Comparison of ENCODE assay signal across 1 cellular context in the genomic region with DNA sequence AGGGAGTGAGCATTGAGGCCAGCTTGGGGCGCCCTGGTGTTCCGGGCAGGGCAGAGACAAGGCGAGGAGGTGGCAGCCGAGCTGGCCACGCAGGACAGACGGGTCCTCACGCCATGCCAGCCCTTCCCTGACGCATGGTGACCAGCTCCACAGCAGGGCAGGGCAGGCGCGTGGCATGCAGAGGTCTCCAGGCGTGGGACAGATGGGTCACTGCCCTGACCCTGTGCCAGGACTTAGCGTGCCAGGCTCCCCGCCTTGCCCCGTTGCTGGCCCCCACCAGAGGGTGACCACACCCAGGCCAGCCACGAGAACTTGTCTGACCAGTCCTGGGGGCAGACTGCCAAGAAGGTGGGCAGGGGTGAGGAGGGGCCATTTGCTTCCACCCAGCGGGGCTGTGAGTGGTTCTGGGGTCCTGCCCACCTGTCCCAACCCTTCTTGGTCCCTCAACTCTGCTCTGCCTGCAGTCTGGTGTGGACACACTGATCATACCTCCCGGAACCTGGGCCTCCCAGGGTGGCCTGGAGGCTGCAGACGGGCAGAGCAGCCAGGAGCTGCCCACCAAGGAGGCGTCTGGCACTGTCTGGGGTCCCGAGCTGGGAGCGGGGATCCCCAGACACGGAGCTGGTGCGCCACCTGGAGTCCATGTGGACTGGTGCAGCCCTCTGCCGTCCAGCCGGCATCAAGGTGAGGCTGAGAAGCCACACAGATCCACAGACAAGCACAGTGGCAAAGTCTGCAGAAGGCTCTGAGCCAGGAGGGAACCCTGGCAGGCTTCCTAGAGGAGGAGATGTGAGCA.
A peak's percentile ranks its signal among the peaks of the same experiment; 100 is the strongest.
TF ChIP-seq lines count a peak whose summit lies in the region.

A gene (plus strand): TSS at position 446 of the 796 bp plus-strand sequence. CDS start 834 bp downstream, outside the sequence.

TF ChIP-seq in HepG2, 621 proteins besides CTCF, POLR2A, EP300 and RAD21 (continued from another document and continues in another):
- TF ChIP-seq, protein P1, sequence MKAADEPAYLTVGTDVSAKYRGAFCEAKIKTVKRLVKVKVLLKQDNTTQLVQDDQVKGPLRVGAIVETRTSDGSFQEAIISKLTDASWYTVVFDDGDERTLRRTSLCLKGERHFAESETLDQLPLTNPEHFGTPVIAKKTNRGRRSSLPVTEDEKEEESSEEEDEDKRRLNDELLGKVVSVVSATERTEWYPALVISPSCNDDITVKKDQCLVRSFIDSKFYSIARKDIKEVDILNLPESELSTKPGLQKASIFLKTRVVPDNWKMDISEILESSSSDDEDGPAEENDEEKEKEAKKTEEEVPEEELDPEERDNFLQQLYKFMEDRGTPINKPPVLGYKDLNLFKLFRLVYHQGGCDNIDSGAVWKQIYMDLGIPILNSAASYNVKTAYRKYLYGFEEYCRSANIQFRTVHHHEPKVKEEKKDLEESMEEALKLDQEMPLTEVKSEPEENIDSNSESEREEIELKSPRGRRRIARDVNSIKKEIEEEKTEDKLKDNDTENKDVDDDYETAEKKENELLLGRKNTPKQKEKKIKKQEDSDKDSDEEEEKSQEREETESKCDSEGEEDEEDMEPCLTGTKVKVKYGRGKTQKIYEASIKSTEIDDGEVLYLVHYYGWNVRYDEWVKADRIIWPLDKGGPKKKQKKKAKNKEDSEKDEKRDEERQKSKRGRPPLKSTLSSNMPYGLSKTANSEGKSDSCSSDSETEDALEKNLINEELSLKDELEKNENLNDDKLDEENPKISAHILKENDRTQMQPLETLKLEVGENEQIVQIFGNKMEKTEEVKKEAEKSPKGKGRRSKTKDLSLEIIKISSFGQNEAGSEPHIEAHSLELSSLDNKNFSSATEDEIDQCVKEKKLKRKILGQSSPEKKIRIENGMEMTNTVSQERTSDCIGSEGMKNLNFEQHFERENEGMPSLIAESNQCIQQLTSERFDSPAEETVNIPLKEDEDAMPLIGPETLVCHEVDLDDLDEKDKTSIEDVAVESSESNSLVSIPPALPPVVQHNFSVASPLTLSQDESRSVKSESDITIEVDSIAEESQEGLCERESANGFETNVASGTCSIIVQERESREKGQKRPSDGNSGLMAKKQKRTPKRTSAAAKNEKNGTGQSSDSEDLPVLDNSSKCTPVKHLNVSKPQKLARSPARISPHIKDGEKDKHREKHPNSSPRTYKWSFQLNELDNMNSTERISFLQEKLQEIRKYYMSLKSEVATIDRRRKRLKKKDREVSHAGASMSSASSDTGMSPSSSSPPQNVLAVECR (CRISPR knock-in tag; IDR thresholded peaks at IDR 0.05; ENCODE audit: borderline replicate concordance) = peak; percentile 29; the same call in 1 of the 2 replicates
- TF ChIP-seq, protein P2, sequence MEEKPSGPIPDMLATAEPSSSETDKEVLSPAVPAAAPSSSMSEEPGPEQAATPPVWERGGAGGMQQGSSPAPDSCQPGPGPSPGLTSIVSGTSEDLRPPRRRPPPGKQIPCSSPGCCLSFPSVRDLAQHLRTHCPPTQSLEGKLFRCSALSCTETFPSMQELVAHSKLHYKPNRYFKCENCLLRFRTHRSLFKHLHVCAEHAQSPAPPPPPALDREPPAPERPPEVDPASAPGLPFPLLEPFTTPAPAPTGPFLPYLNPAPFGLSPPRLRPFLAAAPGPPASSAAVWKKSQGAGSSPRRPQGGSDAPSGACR (CRISPR knock-in tag; IDR thresholded peaks at IDR 0.05) = peak; percentile 62; the same call in 1 of the 2 replicates
- TF ChIP-seq, protein P3, sequence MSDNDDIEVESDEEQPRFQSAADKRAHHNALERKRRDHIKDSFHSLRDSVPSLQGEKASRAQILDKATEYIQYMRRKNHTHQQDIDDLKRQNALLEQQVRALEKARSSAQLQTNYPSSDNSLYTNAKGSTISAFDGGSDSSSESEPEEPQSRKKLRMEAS (IDR thresholded peaks at IDR 0.05) = no peak
- peak; percentile 4; the same call in 1 of the 2 replicates for TF ChIP-seq NFKB2 (CRISPR knock-in tag; IDR thresholded peaks at IDR 0.05; ENCODE audit: borderline replicate concordance)
- TF ChIP-seq, protein P4, sequence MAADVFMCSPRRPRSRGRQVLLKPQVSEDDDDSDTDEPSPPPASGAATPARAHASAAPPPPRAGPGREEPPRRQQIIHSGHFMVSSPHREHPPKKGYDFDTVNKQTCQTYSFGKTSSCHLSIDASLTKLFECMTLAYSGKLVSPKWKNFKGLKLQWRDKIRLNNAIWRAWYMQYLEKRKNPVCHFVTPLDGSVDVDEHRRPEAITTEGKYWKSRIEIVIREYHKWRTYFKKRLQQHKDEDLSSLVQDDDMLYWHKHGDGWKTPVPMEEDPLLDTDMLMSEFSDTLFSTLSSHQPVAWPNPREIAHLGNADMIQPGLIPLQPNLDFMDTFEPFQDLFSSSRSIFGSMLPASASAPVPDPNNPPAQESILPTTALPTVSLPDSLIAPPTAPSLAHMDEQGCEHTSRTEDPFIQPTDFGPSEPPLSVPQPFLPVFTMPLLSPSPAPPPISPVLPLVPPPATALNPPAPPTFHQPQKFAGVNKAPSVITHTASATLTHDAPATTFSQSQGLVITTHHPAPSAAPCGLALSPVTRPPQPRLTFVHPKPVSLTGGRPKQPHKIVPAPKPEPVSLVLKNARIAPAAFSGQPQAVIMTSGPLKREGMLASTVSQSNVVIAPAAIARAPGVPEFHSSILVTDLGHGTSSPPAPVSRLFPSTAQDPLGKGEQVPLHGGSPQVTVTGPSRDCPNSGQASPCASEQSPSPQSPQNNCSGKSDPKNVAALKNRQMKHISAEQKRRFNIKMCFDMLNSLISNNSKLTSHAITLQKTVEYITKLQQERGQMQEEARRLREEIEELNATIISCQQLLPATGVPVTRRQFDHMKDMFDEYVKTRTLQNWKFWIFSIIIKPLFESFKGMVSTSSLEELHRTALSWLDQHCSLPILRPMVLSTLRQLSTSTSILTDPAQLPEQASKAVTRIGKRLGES (CRISPR knock-in tag; IDR thresholded peaks at IDR 0.05; ENCODE audit: borderline replicate concordance) = no peak
- TF ChIP-seq REPIN1 (CRISPR knock-in tag; IDR thresholded peaks at IDR 0.05; ENCODE audit: borderline replicate concordance, low read depth) = 0 out of 2 replicates have a peak, but pooled peaks have one; percentile 27
- no peak for TF ChIP-seq MED13 (CRISPR knock-in tag; IDR thresholded peaks at IDR 0.05)
- no peak for TF ChIP-seq BHLHE40 (IDR thresholded peaks at IDR 0.05; ENCODE audit: low read length)
- TF ChIP-seq CAMTA2 (CRISPR knock-in tag; IDR thresholded peaks at IDR 0.05; ENCODE audit: borderline replicate concordance) = no peak
- no peak for TF ChIP-seq ZNF33B (CRISPR knock-in tag; IDR thresholded peaks at IDR 0.05)
- TF ChIP-seq THAP11 (CRISPR knock-in tag; IDR thresholded peaks at IDR 0.05) = peak; percentile 43; the same call in 1 of the 2 replicates
- TF ChIP-seq NFIB (CRISPR knock-in tag; IDR thresholded peaks at IDR 0.05; ENCODE audit: borderline replicate concordance) = no peak
- TF ChIP-seq ZBTB7B (CRISPR knock-in tag; IDR thresholded peaks at IDR 0.05) = peak; percentile 76; the same call in 1 of the 2 replicates
- TF ChIP-seq NKX3-1 (CRISPR knock-in tag; IDR thresholded peaks at IDR 0.05) = no peak
- peak; percentile 41 for TF ChIP-seq RXRA (CRISPR knock-in tag; IDR thresholded peaks at IDR 0.05)
- no peak for TF ChIP-seq ZKSCAN5 (CRISPR knock-in tag; IDR thresholded peaks at IDR 0.05)
- no peak for TF ChIP-seq JARID2 (CRISPR knock-in tag; IDR thresholded peaks at IDR 0.05; ENCODE audit: insufficient replicate concordance)
- TF ChIP-seq, protein P5, sequence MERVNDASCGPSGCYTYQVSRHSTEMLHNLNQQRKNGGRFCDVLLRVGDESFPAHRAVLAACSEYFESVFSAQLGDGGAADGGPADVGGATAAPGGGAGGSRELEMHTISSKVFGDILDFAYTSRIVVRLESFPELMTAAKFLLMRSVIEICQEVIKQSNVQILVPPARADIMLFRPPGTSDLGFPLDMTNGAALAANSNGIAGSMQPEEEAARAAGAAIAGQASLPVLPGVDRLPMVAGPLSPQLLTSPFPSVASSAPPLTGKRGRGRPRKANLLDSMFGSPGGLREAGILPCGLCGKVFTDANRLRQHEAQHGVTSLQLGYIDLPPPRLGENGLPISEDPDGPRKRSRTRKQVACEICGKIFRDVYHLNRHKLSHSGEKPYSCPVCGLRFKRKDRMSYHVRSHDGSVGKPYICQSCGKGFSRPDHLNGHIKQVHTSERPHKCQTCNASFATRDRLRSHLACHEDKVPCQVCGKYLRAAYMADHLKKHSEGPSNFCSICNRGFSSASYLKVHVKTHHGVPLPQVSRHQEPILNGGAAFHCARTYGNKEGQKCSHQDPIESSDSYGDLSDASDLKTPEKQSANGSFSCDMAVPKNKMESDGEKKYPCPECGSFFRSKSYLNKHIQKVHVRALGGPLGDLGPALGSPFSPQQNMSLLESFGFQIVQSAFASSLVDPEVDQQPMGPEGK (CRISPR knock-in tag; IDR thresholded peaks at IDR 0.05) = peak; percentile 31; the same call in 1 of the 2 replicates
- TF ChIP-seq ZNF12 (CRISPR knock-in tag; IDR thresholded peaks at IDR 0.05) = no peak
- TF ChIP-seq ZNF225 (CRISPR knock-in tag; IDR thresholded peaks at IDR 0.05) = 0 out of 2 replicates have a peak, but pooled peaks have one; percentile 28
- TF ChIP-seq FOXO1 (CRISPR knock-in tag; IDR thresholded peaks at IDR 0.05) = peak; percentile 29; the same call in 1 of the 2 replicates
- peak; percentile 89 for TF ChIP-seq PCBP2 (optimal IDR thresholded peaks at IDR 0.05; ENCODE audit: low read depth, low read length, poor library complexity, severe bottlenecking)
- no peak for TF ChIP-seq ZNF543 (CRISPR knock-in tag; IDR thresholded peaks at IDR 0.05)
- TF ChIP-seq ZNF260 (CRISPR knock-in tag; IDR thresholded peaks at IDR 0.05; ENCODE audit: borderline replicate concordance, low read depth) = no peak
- no peak for TF ChIP-seq ZNF44 (CRISPR knock-in tag; IDR thresholded peaks at IDR 0.05)
- TF ChIP-seq RBM39 (IDR thresholded peaks at IDR 0.05; ENCODE audit: low read depth, low read length, poor library complexity, severe bottlenecking) = no peak
- TF ChIP-seq, protein P6, sequence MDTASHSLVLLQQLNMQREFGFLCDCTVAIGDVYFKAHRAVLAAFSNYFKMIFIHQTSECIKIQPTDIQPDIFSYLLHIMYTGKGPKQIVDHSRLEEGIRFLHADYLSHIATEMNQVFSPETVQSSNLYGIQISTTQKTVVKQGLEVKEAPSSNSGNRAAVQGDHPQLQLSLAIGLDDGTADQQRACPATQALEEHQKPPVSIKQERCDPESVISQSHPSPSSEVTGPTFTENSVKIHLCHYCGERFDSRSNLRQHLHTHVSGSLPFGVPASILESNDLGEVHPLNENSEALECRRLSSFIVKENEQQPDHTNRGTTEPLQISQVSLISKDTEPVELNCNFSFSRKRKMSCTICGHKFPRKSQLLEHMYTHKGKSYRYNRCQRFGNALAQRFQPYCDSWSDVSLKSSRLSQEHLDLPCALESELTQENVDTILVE (CRISPR knock-in tag; IDR thresholded peaks at IDR 0.05) = peak; percentile 28; the same call in 1 of the 2 replicates
- no peak for TF ChIP-seq CENPT (CRISPR knock-in tag; IDR thresholded peaks at IDR 0.05; ENCODE audit: low read depth)
- TF ChIP-seq NFE2L1 (CRISPR knock-in tag; IDR thresholded peaks at IDR 0.05; ENCODE audit: borderline replicate concordance) = 0 out of 2 replicates have a peak, but pooled peaks have one; percentile 22
- TF ChIP-seq NFYB (CRISPR knock-in tag; IDR thresholded peaks at IDR 0.05) = no peak
- TF ChIP-seq ZNF326 (CRISPR knock-in tag; IDR thresholded peaks at IDR 0.05; ENCODE audit: borderline replicate concordance) = no peak; the same call in 1 of the 2 replicates
- TF ChIP-seq ZSCAN25 (CRISPR knock-in tag; IDR thresholded peaks at IDR 0.05) = peak; percentile 55
- TF ChIP-seq ZNF883 (CRISPR knock-in tag; IDR thresholded peaks at IDR 0.05; ENCODE audit: not compliant biosample characterization) = peak; percentile 63
- no peak for TF ChIP-seq ZNF546 (CRISPR knock-in tag; conservative IDR thresholded peaks at IDR 0.05)
- TF ChIP-seq, protein P7, sequence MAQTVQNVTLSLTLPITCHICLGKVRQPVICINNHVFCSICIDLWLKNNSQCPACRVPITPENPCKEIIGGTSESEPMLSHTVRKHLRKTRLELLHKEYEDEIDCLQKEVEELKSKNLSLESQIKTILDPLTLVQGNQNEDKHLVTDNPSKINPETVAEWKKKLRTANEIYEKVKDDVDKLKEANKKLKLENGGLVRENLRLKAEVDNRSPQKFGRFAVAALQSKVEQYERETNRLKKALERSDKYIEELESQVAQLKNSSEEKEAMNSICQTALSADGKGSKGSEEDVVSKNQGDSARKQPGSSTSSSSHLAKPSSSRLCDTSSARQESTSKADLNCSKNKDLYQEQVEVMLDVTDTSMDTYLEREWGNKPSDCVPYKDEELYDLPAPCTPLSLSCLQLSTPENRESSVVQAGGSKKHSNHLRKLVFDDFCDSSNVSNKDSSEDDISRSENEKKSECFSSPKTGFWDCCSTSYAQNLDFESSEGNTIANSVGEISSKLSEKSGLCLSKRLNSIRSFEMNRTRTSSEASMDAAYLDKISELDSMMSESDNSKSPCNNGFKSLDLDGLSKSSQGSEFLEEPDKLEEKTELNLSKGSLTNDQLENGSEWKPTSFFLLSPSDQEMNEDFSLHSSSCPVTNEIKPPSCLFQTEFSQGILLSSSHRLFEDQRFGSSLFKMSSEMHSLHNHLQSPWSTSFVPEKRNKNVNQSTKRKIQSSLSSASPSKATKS (CRISPR knock-in tag; IDR thresholded peaks at IDR 0.05) = no peak
- no peak; the same call in 1 of the 2 replicates for TF ChIP-seq PCBP1 (IDR thresholded peaks at IDR 0.05; ENCODE audit: borderline replicate concordance, low read depth, low read length)
- TF ChIP-seq ELF1 (CRISPR knock-in tag; IDR thresholded peaks at IDR 0.05) = 0 out of 2 replicates have a peak, but pooled peaks have one; percentile 28
- TF ChIP-seq, protein P8, sequence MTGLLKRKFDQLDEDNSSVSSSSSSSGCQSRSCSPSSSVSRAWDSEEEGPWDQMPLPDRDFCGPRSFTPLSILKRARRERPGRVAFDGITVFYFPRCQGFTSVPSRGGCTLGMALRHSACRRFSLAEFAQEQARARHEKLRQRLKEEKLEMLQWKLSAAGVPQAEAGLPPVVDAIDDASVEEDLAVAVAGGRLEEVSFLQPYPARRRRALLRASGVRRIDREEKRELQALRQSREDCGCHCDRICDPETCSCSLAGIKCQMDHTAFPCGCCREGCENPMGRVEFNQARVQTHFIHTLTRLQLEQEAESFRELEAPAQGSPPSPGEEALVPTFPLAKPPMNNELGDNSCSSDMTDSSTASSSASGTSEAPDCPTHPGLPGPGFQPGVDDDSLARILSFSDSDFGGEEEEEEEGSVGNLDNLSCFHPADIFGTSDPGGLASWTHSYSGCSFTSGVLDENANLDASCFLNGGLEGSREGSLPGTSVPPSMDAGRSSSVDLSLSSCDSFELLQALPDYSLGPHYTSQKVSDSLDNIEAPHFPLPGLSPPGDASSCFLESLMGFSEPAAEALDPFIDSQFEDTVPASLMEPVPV (CRISPR knock-in tag; IDR thresholded peaks at IDR 0.05) = 0 out of 2 replicates have a peak, but pooled peaks have one; percentile 13
- TF ChIP-seq CBX2 (IDR thresholded peaks at IDR 0.05; ENCODE audit: low read depth, low read length) = no peak
- TF ChIP-seq CBX2 (CRISPR knock-in tag; IDR thresholded peaks at IDR 0.05; ENCODE audit: low read depth) = no peak
- TF ChIP-seq NRL (CRISPR knock-in tag; IDR thresholded peaks at IDR 0.05; ENCODE audit: borderline replicate concordance) = no peak; the same call in 1 of the 2 replicates
- no peak for TF ChIP-seq NONO (IDR thresholded peaks at IDR 0.05)
- peak; percentile 57; the same call in 1 of the 2 replicates for TF ChIP-seq NONO (CRISPR knock-in tag; conservative IDR thresholded peaks at IDR 0.05)
- TF ChIP-seq, protein P9, sequence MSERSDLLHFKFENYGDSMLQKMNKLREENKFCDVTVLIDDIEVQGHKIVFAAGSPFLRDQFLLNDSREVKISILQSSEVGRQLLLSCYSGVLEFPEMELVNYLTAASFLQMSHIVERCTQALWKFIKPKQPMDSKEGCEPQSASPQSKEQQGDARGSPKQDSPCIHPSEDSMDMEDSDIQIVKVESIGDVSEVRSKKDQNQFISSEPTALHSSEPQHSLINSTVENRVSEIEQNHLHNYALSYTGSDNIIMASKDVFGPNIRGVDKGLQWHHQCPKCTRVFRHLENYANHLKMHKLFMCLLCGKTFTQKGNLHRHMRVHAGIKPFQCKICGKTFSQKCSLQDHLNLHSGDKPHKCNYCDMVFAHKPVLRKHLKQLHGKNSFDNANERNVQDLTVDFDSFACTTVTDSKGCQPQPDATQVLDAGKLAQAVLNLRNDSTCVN (CRISPR knock-in tag; IDR thresholded peaks at IDR 0.05; ENCODE audit: borderline replicate concordance) = no peak
